In the genomic region with DNA sequence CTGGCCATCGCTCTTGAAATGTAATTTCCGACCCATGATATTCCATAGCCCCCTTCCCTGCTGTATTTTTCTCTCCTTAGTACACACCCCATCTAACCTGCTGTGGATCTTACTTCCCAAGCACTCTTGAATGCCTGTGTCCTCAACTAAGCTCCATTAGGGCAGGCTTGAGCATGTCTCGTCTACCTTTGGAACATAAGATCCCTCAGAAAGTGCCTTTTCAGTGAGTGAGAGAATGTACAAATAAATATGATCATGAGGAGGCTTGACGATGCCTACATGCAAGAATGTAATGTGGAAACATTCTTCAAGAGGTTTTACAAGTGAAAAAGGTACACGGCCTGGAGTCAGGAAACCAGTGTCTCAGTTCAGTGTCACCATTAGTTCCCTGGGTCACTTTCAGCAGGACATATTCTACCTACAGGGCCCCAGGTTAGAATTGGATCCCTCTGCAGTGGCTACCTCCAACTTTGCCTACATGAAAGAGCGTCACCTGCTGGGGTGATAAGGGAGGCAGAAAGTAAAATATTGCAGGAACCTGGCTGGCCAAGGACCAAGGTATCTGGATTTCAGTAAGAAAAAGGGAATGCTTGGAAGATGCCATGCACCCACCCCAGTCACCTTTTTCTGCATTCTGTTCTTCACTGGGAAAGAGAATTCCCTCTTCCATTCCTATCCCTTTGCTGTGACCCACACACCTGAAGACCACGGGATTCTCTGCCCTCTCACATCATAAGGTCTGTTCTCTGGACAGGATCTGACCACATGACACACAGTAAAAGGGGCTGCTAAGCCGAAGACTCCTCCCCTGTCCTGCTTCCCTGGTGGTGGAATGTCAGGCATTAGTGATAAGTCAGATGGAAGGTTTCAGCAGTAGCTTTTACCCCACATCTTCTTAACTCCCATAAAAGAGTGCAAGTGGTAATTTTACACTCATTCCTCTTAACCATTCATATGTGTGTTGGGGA, we compare ENCODE assay signal across 1 cellular context.
TF ChIP-seq lines count a peak whose summit lies in the region.

No MANE protein-coding gene starts in this region.

TF ChIP-seq in IMR-90, 13 proteins besides CTCF, POLR2A, EP300 and RAD21:
- TF ChIP-seq RFX5 (IDR thresholded peaks at IDR 0.05; ENCODE audit: low read depth, low read length): no peak
- no peak for TF ChIP-seq BHLHE40 (IDR thresholded peaks at IDR 0.05; ENCODE audit: low read depth, low read length)
- no peak for TF ChIP-seq FOS (IDR thresholded peaks at IDR 0.05; ENCODE audit: low read depth, low read length)
- TF ChIP-seq SMC3 (IDR thresholded peaks at IDR 0.05; ENCODE audit: low read depth, low read length): peak; percentile 44
- TF ChIP-seq CHD1 (IDR thresholded peaks at IDR 0.05; ENCODE audit: low read depth, low read length): no peak
- no peak for TF ChIP-seq NFE2L2 (IDR thresholded peaks at IDR 0.05; ENCODE audit: low read depth, low read length)
- no peak for TF ChIP-seq MAFK (IDR thresholded peaks at IDR 0.05; ENCODE audit: low read depth, low read length)
